12 cellular contexts compared by ENCODE assay signal in genomic region chr7:134355925-134356324, GRCh38. TPM values are rescaled to one million over a fixed set of nuclear protein-coding genes. Genes with fewer than 3 reads are reported as not detected.
DNase-seq lines count a peak whose midpoint lies in the region; ATAC-seq and TF ChIP-seq lines count a peak whose summit lies in the region.
"Had no signal": no experiment of that assay in that cellular context is flagged by ENCODE, and none has a peak within 500 bp of the region (broad histone marks: within the 10 kb centered on the region; RNA-seq: fewer than 3 reads in every experiment).

No MANE protein-coding gene starts in this region.

- H3K27ac ChIP-seq in right lobe of liver = peak overlapping the region; percentile 29 to 89 (median 75)
- H3K27ac ChIP-seq: epithelial cell of prostate had no signal

- H3K4me1 Mint-ChIP-seq in activated CD8-positive, alpha-beta memory T cell treated with anti-CD3 and anti-CD28 coated beads, Interleukin-2, amount 10 ng/mL, durations not matched to agents 7 days and 5 days = peaks cover 2% of the 10 kb centered on the region

- intact Hi-C loops in right lobe of liver (cut with DNase I) = no loop called here

- H3K27me3 Mint-ChIP-seq in activated CD8-positive, alpha-beta memory T cell treated with anti-CD3 and anti-CD28 coated beads, Interleukin-2, amount 10 ng/mL, durations not matched to agents 7 days and 5 days = peaks cover 11% of the 10 kb centered on the region

- H3K36me3 Mint-ChIP-seq in activated CD8-positive, alpha-beta memory T cell treated with anti-CD3 and anti-CD28 coated beads, Interleukin-2, amount 10 ng/mL, durations not matched to agents 7 days and 5 days = no peaks in the 10 kb centered on the region

- H3K4me1 ChIP-seq in right lobe of liver = peaks cover 0 to 63% (median 28%) of the 10 kb centered on the region in 4 donors

- H3K4me3 ChIP-seq in epithelial cell of esophagus (ENCODE audit: low read length) = no peak overlapping the region
- H3K4me3 ChIP-seq in right lobe of liver = no peak overlapping the region

- WGBS in right lobe of liver (ENCODE audit: insufficient coverage, low coverage, low lambda C conversion rate, missing lambda C conversion rate) = 6% methylated on average over 4 of the region's 4 CpGs

- CTCF ChIA-PET in activated CD8-positive, alpha-beta memory T cell treated with anti-CD3 and anti-CD28 coated beads, Interleukin-2, amount 10 ng/mL, durations not matched to agents 7 days and 5 days (lab: Charles Lee) = no interaction called here

- H3K27me3 ChIP-seq in right lobe of liver = no peaks in the 10 kb centered on the region

- H3K9me3 ChIP-seq in right lobe of liver = no peaks in the 10 kb centered on the region

- ATAC-seq in right lobe of liver = peak; percentile 70 to 79 (median 74)
- ATAC-seq in activated CD8-positive, alpha-beta memory T cell treated with anti-CD3 and anti-CD28 coated beads, Interleukin-2, amount 10 ng/mL, durations not matched to agents 7 days and 5 days = no peak

- no peak overlapping the region for H3K27ac Mint-ChIP-seq in activated CD8-positive, alpha-beta memory T cell treated with anti-CD3 and anti-CD28 coated beads, Interleukin-2, amount 10 ng/mL, durations not matched to agents 7 days and 5 days

- TF ChIP-seq CTCF in epithelial cell of esophagus (IDR thresholded peaks at IDR 0.05; ENCODE audit: insufficient read depth, low read depth, low read length, missing control alignments) (no peak), right lobe of liver (IDR thresholded peaks at IDR 0.05) (no peak)

- no peak for TF ChIP-seq POLR2A in right lobe of liver (IDR thresholded peaks at IDR 0.05)

- H3K36me3 ChIP-seq in right lobe of liver = no peaks in the 10 kb centered on the region

- peak; percentile 15 for DNase-seq in SKM-1 treated with dmso at 0.1 percent for 144 hours (lab: John Stamatoyannopoulos, UW; ENCODE audit: unreplicated experiment)
- DNase-seq in SKM-1 (lab: John Stamatoyannopoulos, UW; ENCODE audit: unreplicated experiment) = no peak
- DNase-seq in epithelial cell of esophagus (ENCODE audit: low read depth) = peak; percentile 27
- peak; percentile 61 to 88 (median 87) for DNase-seq in right lobe of liver
- DNase-seq in NOMO-1 treated with DMSO at 0.1 percent for 48 hours (lab: John Stamatoyannopoulos, UW; ENCODE audit: unreplicated experiment) = no peak
- no peak for DNase-seq in NCI-H2107 treated with DMSO at 0.1 percent for 48 hours (lab: John Stamatoyannopoulos, UW; ENCODE audit: unreplicated experiment)
- no peak for DNase-seq in inferior parietal cortex (ENCODE audit: extremely low spot score)
- no peak for DNase-seq in activated CD8-positive, alpha-beta memory T cell treated with anti-CD3 and anti-CD28 coated beads, Interleukin-2, amount 10 ng/mL, durations not matched to agents 7 days and 5 days
- DNase-seq: activated CD4-positive, alpha-beta T cell treated with anti-CD3 and anti-CD28 coated beads, Interleukin-2, amount 50 U/mL, for 4 hours; activated gamma-delta T cell; NCI-H2227 treated with DMSO at 0.1 percent for 48 hours had no signal

- H3K9me3 Mint-ChIP-seq in activated CD8-positive, alpha-beta memory T cell treated with anti-CD3 and anti-CD28 coated beads, Interleukin-2, amount 10 ng/mL, durations not matched to agents 7 days and 5 days (ENCODE audit: low read depth) = no peaks in the 10 kb centered on the region

- no peak overlapping the region for H3K4me3 Mint-ChIP-seq in activated CD8-positive, alpha-beta memory T cell treated with anti-CD3 and anti-CD28 coated beads, Interleukin-2, amount 10 ng/mL, durations not matched to agents 7 days and 5 days

RNA-seq across cellular contexts. Expression of gene SLC35B4, which starts 39.2 kb away (rescaled TPM):
- 10 to 100 TPM in 4 of 6 experiments, 1 to 10 TPM in 2; 8.9 to 13.5 (median 10.4) TPM for total RNA-seq in right lobe of liver
- total RNA-seq in activated CD8-positive, alpha-beta memory T cell treated with anti-CD3 and anti-CD28 coated beads, Interleukin-2, amount 10 ng/mL, durations not matched to agents 7 days and 5 days = 10 to 100 TPM; 16.1 to 18.0 TPM

Comparison
In these comparisons a context has a peak if more than half of its experiments do, and no peak if none do; other contexts are left out.
1. DNase-seq: peak in SKM-1 treated with dmso at 0.1 percent for 144 hours (single experiment), epithelial cell of esophagus (single experiment) and right lobe of liver (3 of 3); none in SKM-1 (single experiment), NOMO-1 treated with DMSO at 0.1 percent for 48 hours (single experiment), NCI-H2107 treated with DMSO at 0.1 percent for 48 hours (single experiment), inferior parietal cortex (single experiment) and activated CD8-positive, alpha-beta memory T cell treated with anti-CD3 and anti-CD28 coated beads, Interleukin-2, amount 10 ng/mL, durations not matched to agents 7 days and 5 days (single experiment).